22 cellular contexts compared by ENCODE assay signal in genomic region chr18:32473325-32473724, GRCh38.
"Had no signal": no experiment of that assay in that cellular context is flagged by ENCODE, and none has a peak within 500 bp of the region (broad histone marks: within the 10 kb centered on the region; RNA-seq: fewer than 3 reads in every experiment).

No MANE protein-coding gene starts in this region.

- H3K4me1 ChIP-seq: colonic mucosa had no signal

- H3K27me3 ChIP-seq: colonic mucosa, gastrocnemius medialis had no signal

- DNase-seq: colonic mucosa; cortex of kidney; effector CD8-positive, alpha-beta T cell; effector memory CD8-positive, alpha-beta T cell; endodermal cell; erythroblast; esophagus squamous epithelium; foreskin fibroblast; foreskin melanocyte; gastrocnemius medialis; glutamatergic neuron; head of caudate nucleus; hippocampal formation; left cardiac atrium; left lung; left ventricle myocardium superior; lower lobe of right lung; mesenchymal stem cell; mucosa of descending colon; naive B cell; naive thymus-derived CD8-positive, alpha-beta T cell had no signal

- H3K4me3 ChIP-seq: colonic mucosa, esophagus squamous epithelium, gastrocnemius medialis, left lung, lower lobe of right lung, mucosa of descending colon had no signal

- H3K9me3 ChIP-seq: colonic mucosa, esophagus squamous epithelium, gastrocnemius medialis, left lung, lower lobe of right lung, mucosa of descending colon had no signal

- H3K27ac ChIP-seq: colonic mucosa, epithelial cell of prostate, esophagus squamous epithelium, gastrocnemius medialis, left lung, lower lobe of right lung had no signal

- H3K36me3 ChIP-seq: colonic mucosa, esophagus squamous epithelium, gastrocnemius medialis, left lung, lower lobe of right lung had no signal
